Comparison of ENCODE assay signal across 8 cellular contexts in the genomic region with DNA sequence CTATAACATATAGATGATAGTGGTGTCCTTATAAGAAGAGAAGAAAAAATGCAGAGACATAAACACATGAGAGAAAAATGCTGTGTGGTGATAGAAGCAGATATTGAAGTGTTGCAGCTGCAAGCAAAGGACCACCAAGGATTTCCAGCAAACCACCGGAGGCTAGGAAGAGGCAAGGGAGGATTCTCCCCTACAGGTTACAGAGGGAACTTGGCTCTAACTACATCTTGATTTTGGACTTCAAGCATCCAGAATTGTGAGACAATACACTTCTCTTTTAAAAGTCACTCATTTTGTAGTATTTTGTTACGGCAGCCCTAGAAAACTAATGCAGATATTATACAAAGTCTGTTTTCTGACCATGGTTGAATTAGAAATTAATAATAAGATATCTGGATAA. TPM values are rescaled to one million over a fixed set of nuclear protein-coding genes. Genes with fewer than 3 reads are reported as not detected.
"Had no signal": no experiment of that assay in that cellular context is flagged by ENCODE, and none has a peak within 500 bp of the region (broad histone marks: within the 10 kb centered on the region; RNA-seq: fewer than 3 reads in every experiment).

No MANE protein-coding gene starts in this region.

- ATAC-seq: K562 had no signal

- FAIRE-seq: H54, HTR-8/SVneo, K562 had no signal

- DNase-seq: GOT3, HCEC 1CT, IMR-90, KG1 had no signal

- H3K4me3 ChIP-seq: K562 had no signal

RNA-seq across cellular contexts. Expression of a gene that starts 30.4 kb away (rescaled TPM):
- total RNA-seq: HT-29, K562 had no signal
- polyA plus RNA-seq: K562 had no signal
